9 cellular contexts compared by ENCODE assay signal in genomic region chr5:141513627-141514329, GRCh38. TPM values are rescaled to one million over a fixed set of nuclear protein-coding genes. Genes with fewer than 3 reads are reported as not detected.
DNase-seq lines count a peak whose midpoint lies in the region; ATAC-seq, FAIRE-seq and TF ChIP-seq lines count a peak whose summit lies in the region.
"Had no signal": no experiment of that assay in that cellular context is flagged by ENCODE, and none has a peak within 500 bp of the region (broad histone marks: within the 10 kb centered on the region; RNA-seq: fewer than 3 reads in every experiment).

No MANE protein-coding gene starts in this region.

- peak overlapping the region; percentile 87 for H3K27ac ChIP-seq in lower lobe of right lung

- H3K9me3 ChIP-seq in lower lobe of right lung = no peaks in the 10 kb centered on the region

- TF ChIP-seq CTCF in activated CD8-positive, alpha-beta T cell treated with anti-CD3 and anti-CD28 coated beads for 36 hours (IDR thresholded peaks at IDR 0.05) = no peak
- no peak for TF ChIP-seq CTCF in lower lobe of right lung (IDR thresholded peaks at IDR 0.05)
- no peak for TF ChIP-seq CTCF in D721Med (IDR thresholded peaks at IDR 0.05; ENCODE audit: insufficient read depth, missing control alignments)

- peaks cover 71% of the 10 kb centered on the region for H3K4me1 ChIP-seq in lower lobe of right lung

- POLR2A ChIA-PET in activated CD8-positive, alpha-beta T cell treated with anti-CD3 and anti-CD28 coated beads for 36 hours (lab: Charles Lee) = interaction anchor here (0.5 to 2.0 kb wide), 7 partner anchors 9 to 1334 kb away, joined by 3 to 14 read pairs (median 3); partner anchors contain the start of genes HDAC3, PCDHGB5 and RELL2

- DNase-seq in C1 segment of cervical spinal cord (lab: John Stamatoyannopoulos, UW) (peak in 11 of 14 donors; percentile 45 to 93 (median 75)), NCI-H187 (lab: John Stamatoyannopoulos, UW) (peak; percentile 45 to 58), lower lobe of right lung (peak; percentile 80), D721Med (ENCODE audit: insufficient read length, low spot score) (no peak)
- peak; percentile 89 for DNase-seq in activated CD8-positive, alpha-beta T cell treated with anti-CD3 and anti-CD28 coated beads for 36 hours
- peak; percentile 3 for DNase-seq in effector CD8-positive, alpha-beta T cell (lab: John Stamatoyannopoulos, UW)
- peak; percentile 69 to 87 for DNase-seq in stimulated activated CD4-positive, alpha-beta T cell treated with anti-CD3 and anti-CD28 coated beads, Interleukin-4, amount 100 ng/mL, for 4 hours

- ATAC-seq in GM21529 (IDR thresholded peaks at IDR 0.05; ENCODE audit: unreplicated experiment) (peak; percentile 29), lower lobe of right lung (peak; percentile 55 to 56)
- ATAC-seq in activated CD8-positive, alpha-beta T cell treated with anti-CD3 and anti-CD28 coated beads for 36 hours = peak; percentile 66
- ATAC-seq: HCT116 had no signal

- peaks cover 35% of the 10 kb centered on the region for H3K36me3 Mint-ChIP-seq in activated CD8-positive, alpha-beta T cell treated with anti-CD3 and anti-CD28 coated beads for 36 hours (ENCODE audit: low read depth)

- peak overlapping the region; percentile 64 for H3K4me3 ChIP-seq in lower lobe of right lung

- peaks cover 43% of the 10 kb centered on the region for H3K4me1 Mint-ChIP-seq in activated CD8-positive, alpha-beta T cell treated with anti-CD3 and anti-CD28 coated beads for 36 hours (ENCODE audit: low read depth)

- H3K27ac Mint-ChIP-seq in activated CD8-positive, alpha-beta T cell treated with anti-CD3 and anti-CD28 coated beads for 36 hours = peak overlapping the region; percentile 83

- intact Hi-C loops in activated CD8-positive, alpha-beta T cell treated with anti-CD3 and anti-CD28 coated beads for 36 hours (cut with micrococcal nuclease) = loop anchor here (5.0 to 10.0 kb wide), 2 partner anchors 101 to 189 kb away; partner anchors contain the start of genes PCDHGA10 and TAF7
- intact Hi-C loops in lower lobe of right lung (cut with DNase I) = no loop called here

- peak overlapping the region; percentile 70 for H3K4me3 Mint-ChIP-seq in activated CD8-positive, alpha-beta T cell treated with anti-CD3 and anti-CD28 coated beads for 36 hours

- peaks cover 56% of the 10 kb centered on the region for H3K36me3 ChIP-seq in lower lobe of right lung

- H3K9me3 Mint-ChIP-seq in activated CD8-positive, alpha-beta T cell treated with anti-CD3 and anti-CD28 coated beads for 36 hours = no peaks in the 10 kb centered on the region

- FAIRE-seq in D721Med (lab: Jason Lieb, UNC) = no peak

- CTCF ChIA-PET in activated CD8-positive, alpha-beta T cell treated with anti-CD3 and anti-CD28 coated beads for 36 hours (lab: Charles Lee) = interaction anchor here (0.6 to 9.4 kb wide), 25 partner anchors 9 to 326 kb away, joined by 3 to 122 read pairs (median 7); partner anchors contain the start of genes PCDHGA10, PCDHGA11, PCDHGA12 and PCDHGA3

- H3K27me3 ChIP-seq in lower lobe of right lung (ENCODE audit: low read depth) = no peaks in the 10 kb centered on the region

- no peaks in the 10 kb centered on the region for H3K27me3 Mint-ChIP-seq in activated CD8-positive, alpha-beta T cell treated with anti-CD3 and anti-CD28 coated beads for 36 hours

RNA-seq across cellular contexts. Expression of gene PCDHGC5, which starts 24.9 kb away (rescaled TPM):
- not detected for total RNA-seq in activated CD8-positive, alpha-beta T cell treated with anti-CD3 and anti-CD28 coated beads for 36 hours
- total RNA-seq in lower lobe of right lung = 1.8 TPM

RNA-seq across cellular contexts. Expression of gene PCDHGC4, which starts 28.9 kb away (rescaled TPM):
- not detected for total RNA-seq in activated CD8-positive, alpha-beta T cell treated with anti-CD3 and anti-CD28 coated beads for 36 hours
- total RNA-seq in lower lobe of right lung = 1.5 TPM

RNA-seq across cellular contexts. Expression of gene PCDHGC3, which starts 38.0 kb away (rescaled TPM):
- not detected for total RNA-seq in activated CD8-positive, alpha-beta T cell treated with anti-CD3 and anti-CD28 coated beads for 36 hours
- 82.4 TPM for total RNA-seq in lower lobe of right lung

Comparison
In these comparisons a context has a peak if more than half of its experiments do, and no peak if none do; other contexts are left out.
1. RNA of gene PCDHGC3, which starts 38.0 kb away (total RNA-seq): 82.4 TPM in lower lobe of right lung (single experiment); not detected in activated CD8-positive, alpha-beta T cell treated with anti-CD3 and anti-CD28 coated beads for 36 hours; every median in the first group is over 10 times any median in the second.
2. Peak in every context shown above with its lines, with median percentiles within 50 percentile points of each other: ATAC-seq.